Comparison of ENCODE assay signal across 9 cellular contexts in genomic region chr16:67161595-67162058, GRCh38. TPM values are rescaled to one million over a fixed set of nuclear protein-coding genes. Genes with fewer than 3 reads are reported as not detected.
DNase-seq lines count a peak whose midpoint lies in the region; ATAC-seq and TF ChIP-seq lines count a peak whose summit lies in the region.
"Had no signal": no experiment of that assay in that cellular context is flagged by ENCODE, and none has a peak within 500 bp of the region (broad histone marks: within the 10 kb centered on the region; RNA-seq: fewer than 3 reads in every experiment).

No MANE protein-coding gene starts in this region.

- peaks cover 45% of the 10 kb centered on the region for H3K27me3 ChIP-seq in left ventricle myocardium inferior (ENCODE audit: low read depth)
- peaks cover 0 to 5% (median 0%) of the 10 kb centered on the region in 3 donors for H3K27me3 ChIP-seq in skeletal muscle tissue (ENCODE audit: control insufficient read depth in 3 of 3, insufficient read depth in 3 of 3, low read length in 3 of 3)
- no peaks in the 10 kb centered on the region for H3K27me3 ChIP-seq in aorta (ENCODE audit: control insufficient read depth in 1 of 2, insufficient read depth in 2 of 2, low read length in 1 of 2)

- peak overlapping the region; percentile 62 to 93 (median 70) for H3K9ac ChIP-seq in skeletal muscle tissue (ENCODE audit: low read depth in 1 of 3, low read length in 3 of 3)

- H3K36me3 ChIP-seq in left ventricle myocardium inferior (no peaks in the 10 kb centered on the region), skeletal muscle tissue (ENCODE audit: control insufficient read depth in 3 of 3, insufficient read depth in 3 of 3, low read length in 3 of 3) (peaks cover 0 to 1% (median 1%) of the 10 kb centered on the region in 3 donors), aorta (ENCODE audit: control insufficient read depth in 1 of 2, insufficient read depth in 2 of 2, low read length in 1 of 2) (no peaks in the 10 kb centered on the region)

- H3K9me3 ChIP-seq in left ventricle myocardium inferior (replicated peaks) (no peaks in the 10 kb centered on the region), skeletal muscle tissue (ENCODE audit: control insufficient read depth in 3 of 3, low read length in 3 of 3) (no peaks in the 10 kb centered on the region), aorta (ENCODE audit: control insufficient read depth, low read length) (no peaks in the 10 kb centered on the region)

- H3K27ac ChIP-seq in left ventricle myocardium inferior (replicated peaks) (peak overlapping the region; percentile 90), skeletal muscle tissue (ENCODE audit: low read depth, low read length) (peak overlapping the region; percentile 75), aorta (ENCODE audit: low read depth in 1 of 2, low read length in 2 of 2) (no peak overlapping the region)

- H3K4me1 Mint-ChIP-seq in activated naive CD8-positive, alpha-beta T cell (ENCODE audit: low read depth): peaks cover 47% of the 10 kb centered on the region

- intact Hi-C loops in left ventricle myocardium inferior (cut with micrococcal nuclease) (no loop called here), aorta (cut with DNase I) (no loop called here)

- DNase-seq in DMS 273 (lab: John Stamatoyannopoulos, UW; ENCODE audit: unreplicated experiment): peak; percentile 63
- no peak for DNase-seq in DMS 273 treated with DMSO at 0.1 percent for 48 hours (lab: John Stamatoyannopoulos, UW)
- DNase-seq in left ventricle myocardium inferior: peak; percentile 60
- no peak for DNase-seq in activated CD4-positive, CD25-positive, alpha-beta regulatory T cell (lab: John Stamatoyannopoulos, UW)
- DNase-seq in aorta: no peak
- no peak for DNase-seq in NCI-H146 treated with DMSO at 0.1 percent for 48 hours (lab: John Stamatoyannopoulos, UW; ENCODE audit: unreplicated experiment)
- DNase-seq: NCI-H524 treated with DMSO at 0.1 percent for 48 hours had no signal

- WGBS in aorta, 2 donors: 48 to 54% methylated on average over 25 of the region's 25 CpGs

- H3K4me3 ChIP-seq in left ventricle myocardium inferior (peak overlapping the region; percentile 98), skeletal muscle tissue (ENCODE audit: low read length in 3 of 3) (peak overlapping the region; percentile 72 to 84 (median 82)), aorta (ENCODE audit: low read length in 2 of 2) (no peak overlapping the region)

- no peak overlapping the region for H3K27ac Mint-ChIP-seq in activated naive CD8-positive, alpha-beta T cell

- no peaks in the 10 kb centered on the region for H3K36me3 Mint-ChIP-seq in activated naive CD8-positive, alpha-beta T cell

- H3K4me1 ChIP-seq in left ventricle myocardium inferior: peaks cover 72% of the 10 kb centered on the region
- peaks cover 57 to 64% (median 59%) of the 10 kb centered on the region in 3 donors for H3K4me1 ChIP-seq in skeletal muscle tissue (ENCODE audit: control insufficient read depth in 3 of 3, insufficient read depth in 3 of 3, low read length in 3 of 3)
- H3K4me1 ChIP-seq in aorta (ENCODE audit: control insufficient read depth in 1 of 2, insufficient read depth in 2 of 2, low read length in 2 of 2): no peaks in the 10 kb centered on the region

- peak overlapping the region; percentile 40 for H3K4me3 Mint-ChIP-seq in activated naive CD8-positive, alpha-beta T cell

- peaks cover 12% of the 10 kb centered on the region for H3K27me3 Mint-ChIP-seq in activated naive CD8-positive, alpha-beta T cell

- no peak for TF ChIP-seq CTCF in left ventricle myocardium inferior (IDR thresholded peaks at IDR 0.05; ENCODE audit: borderline replicate concordance)

- H3K9me3 Mint-ChIP-seq in activated naive CD8-positive, alpha-beta T cell (ENCODE audit: low read depth): no peaks in the 10 kb centered on the region

- no peak for ATAC-seq in aorta (ENCODE audit: low FRiP score)

RNA-seq across cellular contexts. Expression of gene FBXL8, which starts 1.9 kb away (rescaled TPM):
- total RNA-seq in left ventricle myocardium inferior (9.4 TPM), skeletal muscle tissue (1.6 TPM), aorta (10 to 100 TPM in 1 of 2 donors, 1 to 10 TPM in 1; 7.3 to 20.8 TPM)
- 10 to 100 TPM in 1 of 2 donors, 1 to 10 TPM in 1; 1.1 to 32.1 TPM for polyA plus RNA-seq in aorta

RNA-seq across cellular contexts. Expression of gene TRADD, which starts 1.9 kb away (rescaled TPM):
- total RNA-seq in left ventricle myocardium inferior (9.8 TPM), skeletal muscle tissue (6.3 TPM), aorta (10 to 100 TPM; 17.1 to 24.3 TPM)
- polyA plus RNA-seq in aorta: 10 to 100 TPM; 15.7 to 45.2 TPM

RNA-seq across cellular contexts. Expression of gene HSF4, which starts 2.9 kb away (rescaled TPM):
- total RNA-seq in left ventricle myocardium inferior: 70.5 TPM
- 3.7 TPM for total RNA-seq in skeletal muscle tissue
- 100 to 1,000 TPM in 1 of 2 donors, 10 to 100 TPM in 1; 22.2 to 101 TPM for total RNA-seq in aorta
- 100 to 1,000 TPM in 1 of 2 donors, 10 to 100 TPM in 1; 25.0 to 133 TPM for polyA plus RNA-seq in aorta

RNA-seq across cellular contexts. Expression of gene NOL3, which starts 8.7 kb away (rescaled TPM):
- total RNA-seq in left ventricle myocardium inferior (110 TPM), skeletal muscle tissue (11.0 TPM), aorta (10 to 100 TPM; 24.4 to 47.2 TPM)
- polyA plus RNA-seq in aorta: 100 to 1,000 TPM in 1 of 2 donors, 10 to 100 TPM in 1; 67.5 to 122 TPM

RNA-seq across cellular contexts. Expression of gene B3GNT9, which starts 10.8 kb away (rescaled TPM):
- total RNA-seq in left ventricle myocardium inferior (9.8 TPM), skeletal muscle tissue (7.8 TPM), aorta (10 to 100 TPM; 13.0 to 21.3 TPM)
- polyA plus RNA-seq in aorta: 10 to 100 TPM in 1 of 2 donors, 1 to 10 TPM in 1; 3.9 to 22.4 TPM

Comparison
In these comparisons a context has a peak if more than half of its experiments do, and no peak if none do; other contexts are left out.
1. DNase-seq: peak in DMS 273 (single experiment) and left ventricle myocardium inferior (single experiment); none in DMS 273 treated with DMSO at 0.1 percent for 48 hours (single experiment), activated CD4-positive, CD25-positive, alpha-beta regulatory T cell (0 of 4), aorta (0 of 2) and NCI-H146 treated with DMSO at 0.1 percent for 48 hours (single experiment).
2. H3K27ac ChIP-seq: peak in left ventricle myocardium inferior (single experiment) and skeletal muscle tissue (single experiment); none in aorta (0 of 2).
3. H3K4me3 ChIP-seq: peak in left ventricle myocardium inferior (single experiment) and skeletal muscle tissue (3 of 3); none in aorta (0 of 2).